ENCODE assay signal across 9 cellular contexts in genomic region chr14:78595797-78596196, GRCh38.
DNase-seq lines count a peak whose midpoint lies in the region; TF ChIP-seq lines count a peak whose summit lies in the region.
"Had no signal": no experiment of that assay in that cellular context is flagged by ENCODE, and none has a peak within 500 bp of the region (broad histone marks: within the 10 kb centered on the region; RNA-seq: fewer than 3 reads in every experiment).

No MANE protein-coding gene starts in this region.

- no peaks in the 10 kb centered on the region for H3K9me2 ChIP-seq in Karpas-422 (replicated peaks; ENCODE audit: insufficient read depth, low read length)

- H3K27me3 ChIP-seq in Karpas-422 (ENCODE audit: low read length), result no peaks in the 10 kb centered on the region
- H3K27me3 ChIP-seq in WERI-Rb-1 (ENCODE audit: insufficient read depth, low read depth, severe bottlenecking), result no peaks in the 10 kb centered on the region
- peaks cover 0 to 7% (median 0%) of the 10 kb centered on the region in 7 donors for H3K27me3 ChIP-seq in spleen (replicated peaks in 1 of 7)

- TF ChIP-seq POLR2A in spleen (IDR thresholded peaks at IDR 0.05), result no peak

- H2AFZ ChIP-seq in Karpas-422 (ENCODE audit: low read length), result no peak overlapping the region

- no peaks in the 10 kb centered on the region for H4K20me1 ChIP-seq in Karpas-422 (ENCODE audit: insufficient read depth, low read depth, low read length)

- DNase-seq in NCI-H1417 (lab: John Stamatoyannopoulos, UW), result peak; percentile 18 to 67 (median 20)
- no peak for DNase-seq in NCI-H1417 treated with DMSO at 0.1 percent for 48 hours (lab: John Stamatoyannopoulos, UW)
- peak; percentile 59 for DNase-seq in Karpas-422
- DNase-seq in WERI-Rb-1, result peak; percentile 68
- DNase-seq in midbrain (lab: John Stamatoyannopoulos, UW), result peak; percentile 17
- no peak for DNase-seq in spleen
- DNase-seq in activated naive CD4-positive, alpha-beta T cell treated with Interleukin-2 at 50 U/mL for 16 hours, result no peak
- DNase-seq in cerebellar nuclear complex (lab: John Stamatoyannopoulos, UW), result no peak
- DNase-seq: NCI-H2029 treated with DMSO at 0.1 percent for 48 hours had no signal

- no peak overlapping the region for H3K4me2 ChIP-seq in Karpas-422 (ENCODE audit: low read depth, low read length, poor library complexity, severe bottlenecking)

- H3K4me3 ChIP-seq in Karpas-422 (ENCODE audit: low read length) (no peak overlapping the region), WERI-Rb-1 (ENCODE audit: low read depth, low read length) (no peak overlapping the region), spleen (no peak overlapping the region)

- intact Hi-C loops in spleen (cut with DNase I; ENCODE audit: low total_unique reads), result no loop called here

- H3K4me1 ChIP-seq in Karpas-422 (ENCODE audit: low read length) (no peaks in the 10 kb centered on the region), spleen (no peaks in the 10 kb centered on the region)

- H3K27ac ChIP-seq in Karpas-422 (ENCODE audit: low read length), result no peak overlapping the region
- no peak overlapping the region for H3K27ac ChIP-seq in WERI-Rb-1
- H3K27ac ChIP-seq in spleen, result no peak overlapping the region

- no peaks in the 10 kb centered on the region for H3K79me2 ChIP-seq in Karpas-422 (ENCODE audit: low read length)

- no peak overlapping the region for H3K9ac ChIP-seq in Karpas-422 (ENCODE audit: low read length)

- H3K36me3 ChIP-seq in Karpas-422 (ENCODE audit: insufficient read depth, low read length), result no peaks in the 10 kb centered on the region
- H3K36me3 ChIP-seq in WERI-Rb-1, result no peaks in the 10 kb centered on the region
- H3K36me3 ChIP-seq in spleen, result no peaks in the 10 kb centered on the region

- WGBS in spleen, 5 donors, result 37 to 58% (median 51%) methylated on average over 7 of the region's 7 CpGs

- H3K9me3 ChIP-seq in Karpas-422 (ENCODE audit: low read length) (no peaks in the 10 kb centered on the region), WERI-Rb-1 (ENCODE audit: severe bottlenecking) (no peaks in the 10 kb centered on the region), spleen (no peaks in the 10 kb centered on the region)

- TF ChIP-seq CTCF in WERI-Rb-1 (IDR thresholded peaks at IDR 0.05; ENCODE audit: low read depth, low read length) (peak; percentile 74), spleen (IDR thresholded peaks at IDR 0.05 in 8 of 11, conservative IDR thresholded peaks at IDR 0.05 in 3 of 11) (no peak)

Comparison
In these comparisons a context has a peak if more than half of its experiments do, and no peak if none do; other contexts are left out.
1. DNase-seq: peak in NCI-H1417 (3 of 3), Karpas-422 (single experiment), WERI-Rb-1 (single experiment) and midbrain (single experiment); none in NCI-H1417 treated with DMSO at 0.1 percent for 48 hours (single experiment), spleen (single experiment), activated naive CD4-positive, alpha-beta T cell treated with Interleukin-2 at 50 U/mL for 16 hours (single experiment) and cerebellar nuclear complex (0 of 2).